15 cellular contexts compared by ENCODE assay signal in the genomic region with DNA sequence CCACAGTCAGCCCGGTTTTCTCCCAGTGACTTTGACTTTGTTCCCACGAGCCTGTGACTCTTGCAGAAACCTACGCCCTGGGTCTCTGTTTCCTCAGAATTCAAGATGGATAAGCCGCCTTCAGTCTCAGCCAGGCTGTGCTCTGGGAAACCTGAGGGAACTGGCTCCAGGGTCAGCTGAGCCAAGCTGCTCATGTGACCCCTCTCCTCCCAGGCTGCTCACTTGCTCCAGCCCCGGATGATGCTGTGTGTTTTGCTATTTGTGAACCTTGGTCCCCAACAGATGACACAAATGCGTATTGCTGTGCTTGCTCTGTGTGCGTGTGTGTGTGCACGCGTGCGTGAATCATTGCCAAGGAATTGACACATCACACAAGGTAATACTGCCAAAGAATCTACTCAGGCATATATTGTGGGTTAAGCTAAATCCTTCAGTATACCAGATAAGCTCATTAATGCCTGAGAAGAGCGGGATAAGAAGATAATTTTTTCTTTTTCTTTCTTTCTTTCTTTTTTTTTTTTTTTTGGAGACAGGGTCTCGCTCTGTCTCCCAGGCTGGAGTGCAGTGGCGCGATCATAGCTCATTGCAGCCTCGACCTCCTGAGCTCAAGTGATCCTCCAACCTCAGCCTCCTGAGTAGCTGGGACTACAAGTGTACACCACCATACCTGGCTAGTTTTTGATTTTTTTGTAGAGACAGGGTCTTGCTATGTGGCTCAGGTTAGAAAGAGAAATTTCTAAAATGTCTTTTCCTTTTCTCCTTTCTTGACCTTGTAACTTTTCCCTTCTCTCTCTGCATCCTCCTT. TPM values are rescaled to one million over a fixed set of nuclear protein-coding genes. Genes with fewer than 3 reads are reported as not detected.
A peak's percentile ranks its signal among the peaks of the same experiment; 100 is the strongest.
DNase-seq lines count a peak whose midpoint lies in the region; ATAC-seq, FAIRE-seq and TF ChIP-seq lines count a peak whose summit lies in the region.
"Had no signal": no experiment of that assay in that cellular context is flagged by ENCODE, and none has a peak within 500 bp of the region (broad histone marks: within the 10 kb centered on the region; RNA-seq: fewer than 3 reads in every experiment).

No MANE protein-coding gene starts in this region.

- H3K9me3 Mint-ChIP-seq in activated T-cell treated with anti-CD3 and anti-CD28 coated beads, Interleukin-2, amount 50 U/mL, for 4 hours = no peaks in the 10 kb centered on the region
- H3K9me3 Mint-ChIP-seq: CD8-positive, alpha-beta T cell had no signal

- no peaks in the 10 kb centered on the region for H3K79me2 ChIP-seq in fibroblast of lung (ENCODE audit: control insufficient read depth, insufficient read depth, low read length)

- H3K27me3 ChIP-seq in fibroblast of lung (ENCODE audit: control insufficient read depth, insufficient read depth, low read length) (no peaks in the 10 kb centered on the region), pancreas (no peaks in the 10 kb centered on the region)
- H3K27me3 ChIP-seq: MG63 had no signal

- H3K4me1 ChIP-seq in fibroblast of lung (ENCODE audit: control insufficient read depth, extremely low read depth, insufficient read depth, low read length) (peaks cover 9% of the 10 kb centered on the region), pancreas (peaks cover 8 to 24% (median 19%) of the 10 kb centered on the region in 3 donors)

- peaks cover 2% of the 10 kb centered on the region for H4K20me1 ChIP-seq in fibroblast of lung (ENCODE audit: control insufficient read depth, extremely low read depth, insufficient read depth, low read length)

- 87% methylated on average over 15 of the region's 15 CpGs for WGBS in pancreas, 2 donors

- no peak overlapping the region for H3K4me2 ChIP-seq in fibroblast of lung (ENCODE audit: extremely low read depth, insufficient read depth, low read length)

- no peaks in the 10 kb centered on the region for H3K4me1 Mint-ChIP-seq in activated T-cell treated with anti-CD3 and anti-CD28 coated beads, Interleukin-2, amount 50 U/mL, for 4 hours (ENCODE audit: low read depth)
- H3K4me1 Mint-ChIP-seq: brain had no signal

- intact Hi-C loops in pancreas (cut with DNase I) = no loop called here

- DNase-seq in EL = peak; percentile 29
- peak; percentile 66 for DNase-seq in RPMI7951 (ENCODE audit: low read depth)
- DNase-seq in fibroblast of lung (ENCODE audit: low read depth in 2 of 2) = peak; percentile 42 to 56
- DNase-seq in pancreas = peak in 3 of 6 donors; percentile 19 to 47 (median 38)
- DNase-seq in activated T-cell treated with anti-CD3 and anti-CD28 coated beads, Interleukin-2, amount 50 U/mL, for 4 hours = no peak
- no peak for DNase-seq in SW 1271 (lab: John Stamatoyannopoulos, UW)
- no peak for DNase-seq in NCI-H2196 (lab: John Stamatoyannopoulos, UW; ENCODE audit: unreplicated experiment)
- DNase-seq: CD8-positive, alpha-beta T cell; MG63; NCI-H2227 treated with DMSO at 0.1 percent for 48 hours; stimulated activated CD4-positive, alpha-beta T cell treated with anti-CD3 and anti-CD28 coated beads, Interleukin-1b, Interleukin-23, amount 100 ng/mL, for 48 hours; stimulated activated naive CD4-positive, alpha-beta T cell had no signal

- ATAC-seq in pancreas (peak in 3 of 4 donors; percentile 11 to 46 (median 37)), GM19023 (IDR thresholded peaks at IDR 0.05; ENCODE audit: unreplicated experiment) (no peak)
- no peak for ATAC-seq in activated T-cell treated with anti-CD3 and anti-CD28 coated beads, Interleukin-2, amount 50 U/mL, for 4 hours
- ATAC-seq: CD8-positive, alpha-beta T cell had no signal

- peaks cover 2% of the 10 kb centered on the region for H3K36me3 Mint-ChIP-seq in activated T-cell treated with anti-CD3 and anti-CD28 coated beads, Interleukin-2, amount 50 U/mL, for 4 hours (ENCODE audit: insufficient read depth)
- H3K36me3 Mint-ChIP-seq: CD8-positive, alpha-beta T cell had no signal

- H2AFZ ChIP-seq in fibroblast of lung (ENCODE audit: low read length) = no peak overlapping the region

- TF ChIP-seq CTCF in fibroblast of lung (conservative IDR thresholded peaks at IDR 0.05 in 1 of 2, IDR thresholded peaks at IDR 0.05 in 1 of 2; ENCODE audit: low read depth in 1 of 2, low read length in 2 of 2) (no peak), pancreas (IDR thresholded peaks at IDR 0.05) (no peak)

- H3K4me3 Mint-ChIP-seq in activated T-cell treated with anti-CD3 and anti-CD28 coated beads, Interleukin-2, amount 50 U/mL, for 4 hours = no peak overlapping the region
- H3K4me3 Mint-ChIP-seq: brain; CD8-positive, alpha-beta T cell had no signal

- H3K36me3 ChIP-seq in fibroblast of lung (ENCODE audit: control insufficient read depth, insufficient read depth, low read length) (no peaks in the 10 kb centered on the region), pancreas (no peaks in the 10 kb centered on the region)
- H3K36me3 ChIP-seq: MG63 had no signal

- peaks cover 9% of the 10 kb centered on the region for H3K27me3 Mint-ChIP-seq in activated T-cell treated with anti-CD3 and anti-CD28 coated beads, Interleukin-2, amount 50 U/mL, for 4 hours (ENCODE audit: low read depth)

- H3K4me3 ChIP-seq in fibroblast of lung (replicated peaks in 1 of 4; ENCODE audit: control extremely low read depth in 1 of 4, insufficient read depth in 1 of 4, low read depth in 3 of 4, low read length in 4 of 4) = no peak overlapping the region
- no peak overlapping the region for H3K4me3 ChIP-seq in pancreas
- H3K4me3 ChIP-seq: MG63 had no signal

- no peak overlapping the region for H3K9ac ChIP-seq in fibroblast of lung (ENCODE audit: insufficient read depth, low read length)

- FAIRE-seq in pancreas (lab: Jason Lieb, UNC) = no peak
- FAIRE-seq: islet of Langerhans had no signal

- H3K27ac ChIP-seq in fibroblast of lung (ENCODE audit: insufficient read depth, low read length) (no peak overlapping the region), pancreas (peak overlapping the region in 2 of 4 donors; percentile 72 to 76)

- no peaks in the 10 kb centered on the region for H3K9me3 ChIP-seq in fibroblast of lung (ENCODE audit: control insufficient read depth, insufficient read depth, low read depth, low read length)
- no peaks in the 10 kb centered on the region for H3K9me3 ChIP-seq in pancreas
- H3K9me3 ChIP-seq: MG63 had no signal

RNA-seq across cellular contexts. Expression of a gene that starts 29.2 kb away (rescaled TPM):
- 28.3 and 35.9 TPM in 2 replicates for total RNA-seq in RPMI7951 (2014; rRNA removed; shearing (Covaris generic))
- 21.6 and 23.1 TPM in 2 replicates for total RNA-seq in fibroblast of lung
- polyA plus RNA-seq in fibroblast of lung = 25.0 and 34.3 TPM in 2 replicates
- 17.8 and 25.4 TPM in 2 replicates for polyA plus RNA-seq in fibroblast of lung (2012)
- polyA minus RNA-seq in fibroblast of lung (ENCODE audit: low replicate concordance) = 7.5 and 10.1 TPM in 2 replicates
- total RNA-seq in pancreas = 10 to 100 TPM; 10.6 to 20.1 (median 14.6) TPM
- 10 to 100 TPM in 1 of 2 donors, 1 to 10 TPM in 1; 6.6 to 10.3 TPM for polyA plus RNA-seq in pancreas
- 10 to 100 TPM; 72.7 to 83.9 (median 75.5) TPM for total RNA-seq in activated T-cell treated with anti-CD3 and anti-CD28 coated beads, Interleukin-2, amount 50 U/mL, for 4 hours

Comparison
In these comparisons a context has a peak if more than half of its experiments do, and no peak if none do; other contexts are left out.
1. DNase-seq: peak in EL (single experiment), RPMI7951 (single experiment) and fibroblast of lung (2 of 2); none in activated T-cell treated with anti-CD3 and anti-CD28 coated beads, Interleukin-2, amount 50 U/mL, for 4 hours (single experiment), SW 1271 (0 of 2) and NCI-H2196 (single experiment).
2. ATAC-seq: peak in pancreas (3 of 4); none in activated T-cell treated with anti-CD3 and anti-CD28 coated beads, Interleukin-2, amount 50 U/mL, for 4 hours (0 of 2) and GM19023 (single experiment).